ENCODE assay signal across 27 cellular contexts in genomic region chr6:166820483-166820882, GRCh38.
"Had no signal": no experiment of that assay in that cellular context is flagged by ENCODE, and none has a peak within 500 bp of the region (broad histone marks: within the 10 kb centered on the region; RNA-seq: fewer than 3 reads in every experiment).

No MANE protein-coding gene starts in this region.

- ATAC-seq: stimulated activated effector memory CD8-positive, alpha-beta T cell treated with anti-CD3 and anti-CD28 coated beads, Interleukin-12 subunit alpha, Interleukin-12 subunit beta, amount 100 ng/mL, for 72 hours; stimulated activated memory B cell treated with anti-CD40 and anti-IgM and Interleukin-4, amounts not matched to agents 10 μg/mL and 1 μg/mL and 100 μg/mL, for 72 hours; stimulated activated naive B cell treated with anti-CD40 and anti-IgM and Interleukin-4, amounts not matched to agents 10 μg/mL and 1 μg/mL and 100 μg/mL, for 72 hours; stimulated activated naive CD8-positive, alpha-beta T cell treated with anti-CD3 and anti-CD28 coated beads, Interleukin-15, amount 100 ng/mL, for 72 hours; stimulated activated naive CD8-positive, alpha-beta T cell treated with anti-CD3 and anti-CD28 coated beads, Interleukin-15, Interleukin-2, amounts not matched to agents 100 U/mL and 50 U/mL, for 24 hours; upper lobe of right lung had no signal

- H3K36me3 ChIP-seq: stomach, suprapubic skin, thoracic aorta, thyroid gland, tibial artery, tibial nerve, transverse colon, upper lobe of left lung, upper lobe of right lung, uterus, vagina had no signal

- H3K27me3 ChIP-seq: stomach, suprapubic skin, testis, thyroid gland, tibial nerve, transverse colon, upper lobe of left lung, upper lobe of right lung, uterus, vagina had no signal

- H3K4me3 ChIP-seq: stomach, suprapubic skin, testis, thoracic aorta, thyroid gland, tibial artery, tibial nerve, transverse colon, upper lobe of left lung, upper lobe of right lung, uterus, vagina had no signal

- H3K9me3 ChIP-seq: stomach, suprapubic skin, testis, thoracic aorta, thyroid gland, tibial artery, tibial nerve, transverse colon, upper lobe of left lung, upper lobe of right lung, uterus, vagina had no signal

- H3K27ac ChIP-seq: stomach, suprapubic skin, testis, thoracic aorta, thyroid gland, tibial artery, tibial nerve, transverse colon, upper lobe of left lung, upper lobe of right lung, uterus, vagina had no signal

- FAIRE-seq: urothelium cell line had no signal

- H3K4me1 ChIP-seq: stomach, suprapubic skin, testis, thyroid gland, tibial artery, tibial nerve, transverse colon, upper lobe of left lung, upper lobe of right lung, uterus, vagina had no signal

- DNase-seq: stimulated activated CD4-positive, alpha-beta T cell treated with anti-CD3 and anti-CD28 coated beads, Interleukin-2, amount 100 ng/mL, for 48 hours; stimulated activated CD4-positive, alpha-beta T cell treated with anti-CD3 and anti-CD28 coated beads, Interleukin-4, amount 100 ng/mL, for 1 hour; stimulated activated CD4-positive, alpha-beta T cell treated with anti-CD3 and anti-CD28 coated beads, Interleukin-4, amount 100 ng/mL, for 24 hours; stimulated activated CD4-positive, alpha-beta T cell treated with anti-CD3 and anti-CD28 coated beads, Interleukin-4, amount 100 ng/mL, for 4 hours; stimulated activated CD8-positive, alpha-beta memory T cell treated with anti-CD3 and anti-CD28 coated beads, Interleukin-4, amount 100 ng/mL, for 48 hours; stimulated activated naive B cell treated with anti-CD40 and anti-IgM and Interleukin-4, amounts not matched to agents 10 μg/mL and 1 μg/mL and 100 μg/mL, for 72 hours; stimulated activated naive CD4-positive, alpha-beta T cell; stimulated activated naive CD4-positive, alpha-beta T cell treated with Interleukin-2 at 50 U/mL for 16 hours; stimulated activated naive CD8-positive, alpha-beta T cell treated with anti-CD3 and anti-CD28 coated beads, Interleukin-15, amount 100 ng/mL, for 72 hours; stimulated activated naive CD8-positive, alpha-beta T cell treated with anti-CD3 and anti-CD28 coated beads, Interleukin-15, Interleukin-2, amounts not matched to agents 100 U/mL and 50 U/mL, for 24 hours; stomach; substantia nigra; testis; thyroid gland; tibial artery; transverse colon; trophoblast cell; upper lobe of left lung; upper lobe of right lung; uterus had no signal
